ENCODE assay signal across 16 cellular contexts in genomic region chrX:39327705-39328104, GRCh38.
DNase-seq lines count a peak whose midpoint lies in the region; TF ChIP-seq lines count a peak whose summit lies in the region.
"Had no signal": no experiment of that assay in that cellular context is flagged by ENCODE, and none has a peak within 500 bp of the region (broad histone marks: within the 10 kb centered on the region; RNA-seq: fewer than 3 reads in every experiment).

No MANE protein-coding gene starts in this region.

- peaks cover 2% of the 10 kb centered on the region for H3K9me3 Mint-ChIP-seq in activated naive CD4-positive, alpha-beta T cell treated with anti-CD3 and anti-CD28 coated beads for 36 hours
- peaks cover 1% of the 10 kb centered on the region for H3K9me3 Mint-ChIP-seq in activated naive CD4-positive, alpha-beta T cell treated with anti-CD3 and anti-CD28 coated beads, Interleukin-2, amount 10 ng/mL, durations not matched to agents 7 days and 5 days
- H3K9me3 Mint-ChIP-seq in activated naive CD8-positive, alpha-beta T cell treated with anti-CD3 and anti-CD28 coated beads for 36 hours, result peaks cover 26% of the 10 kb centered on the region

- CTCF ChIA-PET in activated naive CD4-positive, alpha-beta T cell treated with anti-CD3 and anti-CD28 coated beads for 36 hours (lab: Charles Lee), result interaction anchor here (0.5 kb wide), 1 partner anchor 9 kb away, joined by 3 read pairs; no protein-coding TSS in a partner anchor
- CTCF ChIA-PET in activated naive CD4-positive, alpha-beta T cell treated with anti-CD3 and anti-CD28 coated beads, Interleukin-2, amount 10 ng/mL, durations not matched to agents 7 days and 5 days (lab: Charles Lee), result no interaction called here

- intact Hi-C loops in activated naive CD4-positive, alpha-beta T cell treated with anti-CD3 and anti-CD28 coated beads for 36 hours (cut with micrococcal nuclease), result loop anchor here (1.0 kb wide), 1 partner anchor 18 kb away; no protein-coding TSS in a partner anchor
- intact Hi-C loops in thyroid gland (cut with DNase I), result no loop called here

- H3K27me3 Mint-ChIP-seq in activated naive CD4-positive, alpha-beta T cell treated with anti-CD3 and anti-CD28 coated beads for 36 hours (ENCODE audit: low read depth), result no peaks in the 10 kb centered on the region
- no peaks in the 10 kb centered on the region for H3K27me3 Mint-ChIP-seq in activated naive CD4-positive, alpha-beta T cell treated with anti-CD3 and anti-CD28 coated beads, Interleukin-2, amount 10 ng/mL, durations not matched to agents 7 days and 5 days
- no peaks in the 10 kb centered on the region for H3K27me3 Mint-ChIP-seq in activated naive CD8-positive, alpha-beta T cell treated with anti-CD3 and anti-CD28 coated beads for 36 hours

- peaks cover 75% of the 10 kb centered on the region for H3K4me1 Mint-ChIP-seq in activated naive CD4-positive, alpha-beta T cell treated with anti-CD3 and anti-CD28 coated beads for 36 hours (ENCODE audit: low read depth)
- H3K4me1 Mint-ChIP-seq in activated naive CD4-positive, alpha-beta T cell treated with anti-CD3 and anti-CD28 coated beads, Interleukin-2, amount 10 ng/mL, durations not matched to agents 7 days and 5 days, result peaks cover 30% of the 10 kb centered on the region
- peaks cover 48% of the 10 kb centered on the region for H3K4me1 Mint-ChIP-seq in activated naive CD8-positive, alpha-beta T cell treated with anti-CD3 and anti-CD28 coated beads for 36 hours

- H3K4me3 Mint-ChIP-seq in activated naive CD4-positive, alpha-beta T cell treated with anti-CD3 and anti-CD28 coated beads for 36 hours, result peak overlapping the region; percentile 71
- H3K4me3 Mint-ChIP-seq in activated naive CD4-positive, alpha-beta T cell treated with anti-CD3 and anti-CD28 coated beads, Interleukin-2, amount 10 ng/mL, durations not matched to agents 7 days and 5 days, result no peak overlapping the region
- no peak overlapping the region for H3K4me3 Mint-ChIP-seq in activated naive CD8-positive, alpha-beta T cell treated with anti-CD3 and anti-CD28 coated beads for 36 hours
- H3K4me3 Mint-ChIP-seq: B cell had no signal

- no peak for TF ChIP-seq CTCF in thyroid gland (IDR thresholded peaks at IDR 0.05)

- TF ChIP-seq POLR2A in thyroid gland (IDR thresholded peaks at IDR 0.05), result no peak

- WGBS in thymus, result 88% methylated on average over 1 of the region's 1 CpG
- 95 to 100% methylated on average over 1 of the region's 1 CpG for WGBS in thyroid gland, 2 donors

- H3K36me3 ChIP-seq in SJCRH30, result no peaks in the 10 kb centered on the region
- no peaks in the 10 kb centered on the region for H3K36me3 ChIP-seq in thymus (ENCODE audit: control insufficient read depth, insufficient read depth)
- H3K36me3 ChIP-seq in thyroid gland, result no peaks in the 10 kb centered on the region
- H3K36me3 ChIP-seq: MG63, Peyer's patch had no signal

- H3K27ac ChIP-seq in SJCRH30 (peak overlapping the region; percentile 52; the same call in 1 of the 2 replicates), thymus (ENCODE audit: low read depth) (peak overlapping the region; percentile 60), thyroid gland (no peak overlapping the region)
- H3K27ac ChIP-seq: Peyer's patch had no signal

- H3K4me1 ChIP-seq in SJCRH30 (no peaks in the 10 kb centered on the region), thymus (ENCODE audit: control insufficient read depth, insufficient read depth, low read length) (no peaks in the 10 kb centered on the region), thyroid gland (no peaks in the 10 kb centered on the region)
- H3K4me1 ChIP-seq: Peyer's patch had no signal

- H3K27me3 ChIP-seq in SJCRH30, result no peaks in the 10 kb centered on the region
- no peaks in the 10 kb centered on the region for H3K27me3 ChIP-seq in thymus (ENCODE audit: control insufficient read depth, insufficient read depth)
- no peaks in the 10 kb centered on the region for H3K27me3 ChIP-seq in thyroid gland
- H3K27me3 ChIP-seq: MG63, Peyer's patch had no signal

- H3K4me3 ChIP-seq in SJCRH30, result no peak overlapping the region
- H3K4me3 ChIP-seq in thymus (ENCODE audit: low read length), result no peak overlapping the region
- H3K4me3 ChIP-seq in thyroid gland (replicated peaks in 1 of 3), result no peak overlapping the region
- H3K4me3 ChIP-seq: MG63, Peyer's patch had no signal

- peak overlapping the region; percentile 89 for H3K27ac Mint-ChIP-seq in activated naive CD4-positive, alpha-beta T cell treated with anti-CD3 and anti-CD28 coated beads for 36 hours
- no peak overlapping the region for H3K27ac Mint-ChIP-seq in activated naive CD4-positive, alpha-beta T cell treated with anti-CD3 and anti-CD28 coated beads, Interleukin-2, amount 10 ng/mL, durations not matched to agents 7 days and 5 days
- H3K27ac Mint-ChIP-seq in activated naive CD8-positive, alpha-beta T cell treated with anti-CD3 and anti-CD28 coated beads for 36 hours, result peak overlapping the region; percentile 94
- H3K27ac Mint-ChIP-seq: B cell had no signal

- DNase-seq in activated naive CD4-positive, alpha-beta T cell treated with anti-CD3 and anti-CD28 coated beads for 36 hours, result no peak
- DNase-seq in activated naive CD4-positive, alpha-beta T cell treated with anti-CD3 and anti-CD28 coated beads, Interleukin-2, amount 10 ng/mL, durations not matched to agents 7 days and 5 days, result no peak
- DNase-seq in SJCRH30, result no peak
- DNase-seq in activated naive CD8-positive, alpha-beta T cell treated with anti-CD3 and anti-CD28 coated beads for 36 hours, result no peak
- no peak for DNase-seq in NCI-H446 (lab: John Stamatoyannopoulos, UW)
- DNase-seq in thyroid gland, result no peak
- DNase-seq: COR-L47, HCEC 1CT, MG63, NCI-H1694 treated with DMSO at 0.1 percent for 48 hours, NCI-H446 treated with DMSO at 0.1 percent for 48 hours, NCI-H774, Peyer's patch, Right ventricle myocardium superior had no signal

- H3K9me3 ChIP-seq in SJCRH30 (replicated peaks) (no peaks in the 10 kb centered on the region), thymus (ENCODE audit: control insufficient read depth) (no peaks in the 10 kb centered on the region), thyroid gland (no peaks in the 10 kb centered on the region)
- H3K9me3 ChIP-seq: MG63, Peyer's patch had no signal

- H3K36me3 Mint-ChIP-seq in activated naive CD4-positive, alpha-beta T cell treated with anti-CD3 and anti-CD28 coated beads for 36 hours (ENCODE audit: low read depth), result peaks cover 16% of the 10 kb centered on the region
- peaks cover 2% of the 10 kb centered on the region for H3K36me3 Mint-ChIP-seq in activated naive CD4-positive, alpha-beta T cell treated with anti-CD3 and anti-CD28 coated beads, Interleukin-2, amount 10 ng/mL, durations not matched to agents 7 days and 5 days
- H3K36me3 Mint-ChIP-seq in activated naive CD8-positive, alpha-beta T cell treated with anti-CD3 and anti-CD28 coated beads for 36 hours, result peaks cover 58% of the 10 kb centered on the region

Comparison
In these comparisons a context has a peak if more than half of its experiments do, and no peak if none do; other contexts are left out.
1. H3K27ac ChIP-seq: peak in SJCRH30 (single experiment) and thymus (single experiment); none in thyroid gland (0 of 3).